14 cellular contexts compared by ENCODE assay signal in genomic region chr3:16507540-16508241, GRCh38. TPM values are rescaled to one million over a fixed set of nuclear protein-coding genes. Genes with fewer than 3 reads are reported as not detected.
DNase-seq lines count a peak whose midpoint lies in the region; ATAC-seq lines count a peak whose summit lies in the region.
"Had no signal": no experiment of that assay in that cellular context is flagged by ENCODE, and none has a peak within 500 bp of the region (broad histone marks: within the 10 kb centered on the region; RNA-seq: fewer than 3 reads in every experiment).

No MANE protein-coding gene starts in this region.

- CTCF ChIA-PET in activated CD4-positive, alpha-beta memory T cell treated with anti-CD3 and anti-CD28 coated beads, Interleukin-2, amount 10 ng/mL, durations not matched to agents 7 days and 5 days (lab: Charles Lee): no interaction called here
- CTCF ChIA-PET in activated CD4-positive, alpha-beta memory T cell treated with anti-CD3 and anti-CD28 coated beads for 36 hours (lab: Charles Lee): interaction anchor here (0.8 to 2.5 kb wide), 2 partner anchors 11 to 25 kb away, joined by 3 to 8 read pairs; no protein-coding TSS in a partner anchor

- H2AFZ ChIP-seq in Karpas-422 (ENCODE audit: low read length): no peak overlapping the region

- POLR2A ChIA-PET in activated CD4-positive, alpha-beta memory T cell treated with anti-CD3 and anti-CD28 coated beads, Interleukin-2, amount 10 ng/mL, durations not matched to agents 7 days and 5 days (lab: Charles Lee): interaction anchor here (0.9 to 1.1 kb wide), 2 partner anchors 8 to 18 kb away, joined by 3 read pairs; no protein-coding TSS in a partner anchor
- POLR2A ChIA-PET in activated CD4-positive, alpha-beta memory T cell treated with anti-CD3 and anti-CD28 coated beads for 36 hours (lab: Charles Lee): no interaction called here

- peaks cover 93% of the 10 kb centered on the region for H3K79me2 ChIP-seq in Karpas-422 (ENCODE audit: low read length)

- no peaks in the 10 kb centered on the region for H3K9me3 ChIP-seq in Karpas-422 (ENCODE audit: low read length)
- no peaks in the 10 kb centered on the region for H3K9me3 ChIP-seq in effector memory CD4-positive, alpha-beta T cell (ENCODE audit: control insufficient read depth, low read length)
- no peaks in the 10 kb centered on the region for H3K9me3 ChIP-seq in subcutaneous abdominal adipose tissue (ENCODE audit: control insufficient read depth in 5 of 5, low read length in 5 of 5)
- H3K9me3 ChIP-seq: ascending aorta, colonic mucosa had no signal

- H3K36me3 ChIP-seq in Karpas-422 (ENCODE audit: insufficient read depth, low read length): peaks cover 62% of the 10 kb centered on the region
- no peaks in the 10 kb centered on the region for H3K36me3 ChIP-seq in effector memory CD4-positive, alpha-beta T cell (ENCODE audit: control insufficient read depth, insufficient read depth, low read length)
- H3K36me3 ChIP-seq in subcutaneous abdominal adipose tissue (ENCODE audit: control insufficient read depth in 5 of 5, insufficient read depth in 5 of 5, low read length in 5 of 5): peaks cover 0 to 13% (median 3%) of the 10 kb centered on the region in 5 donors
- H3K36me3 ChIP-seq: ascending aorta, colonic mucosa had no signal

- no peak for ATAC-seq in HG03520 (IDR thresholded peaks at IDR 0.05; ENCODE audit: unreplicated experiment)

- H3K4me1 ChIP-seq in Karpas-422 (ENCODE audit: low read length) (peaks cover 98% of the 10 kb centered on the region), subcutaneous abdominal adipose tissue (ENCODE audit: control insufficient read depth in 5 of 5, insufficient read depth in 5 of 5, low read length in 5 of 5) (peaks cover 9 to 81% (median 69%) of the 10 kb centered on the region in 5 donors)
- peaks cover 38% of the 10 kb centered on the region for H3K4me1 ChIP-seq in effector memory CD4-positive, alpha-beta T cell (ENCODE audit: control insufficient read depth, insufficient read depth, low read length, poor library complexity, severe bottlenecking)
- H3K4me1 ChIP-seq: colonic mucosa had no signal

- H3K9me3 Mint-ChIP-seq in activated CD4-positive, alpha-beta memory T cell treated with anti-CD3 and anti-CD28 coated beads, Interleukin-2, amount 10 ng/mL, durations not matched to agents 7 days and 5 days: no peaks in the 10 kb centered on the region
- H3K9me3 Mint-ChIP-seq in activated CD4-positive, alpha-beta memory T cell treated with anti-CD3 and anti-CD28 coated beads for 36 hours: no peaks in the 10 kb centered on the region

- H4K20me1 ChIP-seq in Karpas-422 (ENCODE audit: insufficient read depth, low read depth, low read length): peaks cover 51% of the 10 kb centered on the region

- H3K4me2 ChIP-seq in Karpas-422 (ENCODE audit: low read depth, low read length, poor library complexity, severe bottlenecking): peak overlapping the region; percentile 74

- intact Hi-C loops in activated CD4-positive, alpha-beta memory T cell treated with anti-CD3 and anti-CD28 coated beads for 36 hours (cut with micrococcal nuclease): loop anchor here (2.0 kb wide), 1 partner anchor 129 kb away; no protein-coding TSS in a partner anchor

- no peak for DNase-seq in activated CD4-positive, alpha-beta memory T cell treated with anti-CD3 and anti-CD28 coated beads, Interleukin-2, amount 10 ng/mL, durations not matched to agents 7 days and 5 days
- DNase-seq in activated CD4-positive, alpha-beta memory T cell treated with anti-CD3 and anti-CD28 coated beads for 36 hours: no peak
- DNase-seq in Karpas-422 (no peak), NCI-H226 (no peak), cerebellum (ENCODE audit: low spot score) (no peak)
- no peak for DNase-seq in effector memory CD4-positive, alpha-beta T cell
- DNase-seq: activated CD4-positive, CD25-positive, alpha-beta regulatory T cell treated with anti-CD3 and anti-CD28 coated beads, Interleukin-2, amount 50 U/mL, for 72 hours; colonic mucosa; glutamatergic neuron; RPMI8226 had no signal

- peak overlapping the region; percentile 5 for H3K27ac Mint-ChIP-seq in activated CD4-positive, alpha-beta memory T cell treated with anti-CD3 and anti-CD28 coated beads, Interleukin-2, amount 10 ng/mL, durations not matched to agents 7 days and 5 days
- H3K27ac Mint-ChIP-seq in activated CD4-positive, alpha-beta memory T cell treated with anti-CD3 and anti-CD28 coated beads for 36 hours: no peak overlapping the region

- H3K36me3 Mint-ChIP-seq in activated CD4-positive, alpha-beta memory T cell treated with anti-CD3 and anti-CD28 coated beads, Interleukin-2, amount 10 ng/mL, durations not matched to agents 7 days and 5 days (ENCODE audit: low read depth): peaks cover 55% of the 10 kb centered on the region
- peaks cover 25% of the 10 kb centered on the region for H3K36me3 Mint-ChIP-seq in activated CD4-positive, alpha-beta memory T cell treated with anti-CD3 and anti-CD28 coated beads for 36 hours

- H3K4me3 Mint-ChIP-seq in activated CD4-positive, alpha-beta memory T cell treated with anti-CD3 and anti-CD28 coated beads, Interleukin-2, amount 10 ng/mL, durations not matched to agents 7 days and 5 days: no peak overlapping the region
- H3K4me3 Mint-ChIP-seq in activated CD4-positive, alpha-beta memory T cell treated with anti-CD3 and anti-CD28 coated beads for 36 hours: no peak overlapping the region

- H3K27ac ChIP-seq in Karpas-422 (ENCODE audit: low read length): peak overlapping the region; percentile 99
- H3K27ac ChIP-seq in effector memory CD4-positive, alpha-beta T cell (ENCODE audit: insufficient read depth, low read length, poor library complexity, severe bottlenecking): peak overlapping the region; percentile 2
- peak overlapping the region; percentile 91 for H3K27ac ChIP-seq in subcutaneous abdominal adipose tissue (ENCODE audit: low read depth, low read length)
- H3K27ac ChIP-seq: ascending aorta, colonic mucosa had no signal

- H3K4me1 Mint-ChIP-seq in activated CD4-positive, alpha-beta memory T cell treated with anti-CD3 and anti-CD28 coated beads, Interleukin-2, amount 10 ng/mL, durations not matched to agents 7 days and 5 days: peaks cover 69% of the 10 kb centered on the region
- peaks cover 71% of the 10 kb centered on the region for H3K4me1 Mint-ChIP-seq in activated CD4-positive, alpha-beta memory T cell treated with anti-CD3 and anti-CD28 coated beads for 36 hours (ENCODE audit: low read depth)

- no peaks in the 10 kb centered on the region for H3K27me3 Mint-ChIP-seq in activated CD4-positive, alpha-beta memory T cell treated with anti-CD3 and anti-CD28 coated beads, Interleukin-2, amount 10 ng/mL, durations not matched to agents 7 days and 5 days
- H3K27me3 Mint-ChIP-seq in activated CD4-positive, alpha-beta memory T cell treated with anti-CD3 and anti-CD28 coated beads for 36 hours: no peaks in the 10 kb centered on the region

- H3K9me2 ChIP-seq in Karpas-422 (replicated peaks; ENCODE audit: insufficient read depth, low read length): no peaks in the 10 kb centered on the region

- H3K27me3 ChIP-seq in Karpas-422 (ENCODE audit: low read length) (no peaks in the 10 kb centered on the region), subcutaneous abdominal adipose tissue (ENCODE audit: control insufficient read depth in 5 of 5, insufficient read depth in 4 of 5, low read length in 5 of 5) (no peaks in the 10 kb centered on the region)
- no peaks in the 10 kb centered on the region for H3K27me3 ChIP-seq in effector memory CD4-positive, alpha-beta T cell (replicated peaks; ENCODE audit: control insufficient read depth, insufficient read depth, low read length, poor library complexity, severe bottlenecking)
- H3K27me3 ChIP-seq: ascending aorta, colonic mucosa had no signal

- H3K9ac ChIP-seq in Karpas-422 (ENCODE audit: low read length): peak overlapping the region; percentile 99
- peak overlapping the region in 1 of 5 donors; percentile 34 for H3K9ac ChIP-seq in subcutaneous abdominal adipose tissue (ENCODE audit: low read length in 5 of 5)

- H3K4me3 ChIP-seq in Karpas-422 (ENCODE audit: low read length) (peak overlapping the region; percentile 93), subcutaneous abdominal adipose tissue (ENCODE audit: low read depth in 1 of 5, low read length in 5 of 5) (peak overlapping the region in 1 of 5 donors; percentile 4)
- no peak overlapping the region for H3K4me3 ChIP-seq in effector memory CD4-positive, alpha-beta T cell (ENCODE audit: insufficient read depth, low read depth, low read length, poor library complexity, severe bottlenecking)
- H3K4me3 ChIP-seq: ascending aorta, colonic mucosa had no signal

RNA-seq across cellular contexts. Expression of gene RFTN1, which starts 5.8 kb away (rescaled TPM):
- 10 to 100 TPM; 74.9 to 75.1 TPM for total RNA-seq in activated CD4-positive, alpha-beta memory T cell treated with anti-CD3 and anti-CD28 coated beads, Interleukin-2, amount 10 ng/mL, durations not matched to agents 7 days and 5 days
- total RNA-seq in activated CD4-positive, alpha-beta memory T cell treated with anti-CD3 and anti-CD28 coated beads for 36 hours: 100 to 1,000 TPM; 104 to 106 TPM
- 291 and 375 TPM in 2 replicates for total RNA-seq in Karpas-422 (2014; rRNA removed; shearing (Covaris generic); ENCODE audit: low replicate concordance)
- 26.6 TPM for total RNA-seq in cerebellum
- total RNA-seq: HT-29 had no signal

Comparison
In these comparisons a context has a peak if more than half of its experiments do, and no peak if none do; other contexts are left out.
1. H3K27ac ChIP-seq: peak in every context shown above with its lines; median percentile 99 in Karpas-422; 91 in subcutaneous abdominal adipose tissue; 2 in effector memory CD4-positive, alpha-beta T cell.